14 cellular contexts compared by ENCODE assay signal in genomic region chr15:98900382-98900781, GRCh38.
DNase-seq lines count a peak whose midpoint lies in the region; ATAC-seq and TF ChIP-seq lines count a peak whose summit lies in the region.
"Had no signal": no experiment of that assay in that cellular context is flagged by ENCODE, and none has a peak within 500 bp of the region (broad histone marks: within the 10 kb centered on the region; RNA-seq: fewer than 3 reads in every experiment).

No MANE protein-coding gene starts in this region.

- 64 to 66% (median 64%) methylated on average over 5 of the region's 5 CpGs for WGBS in heart left ventricle, 4 donors
- WGBS in mesodermal cell (ENCODE audit: insufficient coverage in 2 of 2), 2 experiments, result 56 to 75% methylated on average over 1 to 3 of the region's 5 CpGs
- 81 to 84% (median 83%) methylated on average over 5 of the region's 5 CpGs for WGBS in psoas muscle, 3 donors

- H3K4me3 ChIP-seq in cardiac muscle cell (no peak overlapping the region), heart left ventricle (peak overlapping the region in 1 of 12 donors; percentile 12), mesodermal cell (ENCODE audit: extremely low read depth, insufficient read depth, low read length, poor library complexity, severe bottlenecking) (peak overlapping the region; percentile 14), uterus (no peak overlapping the region), psoas muscle (no peak overlapping the region)

- ATAC-seq in heart left ventricle, result no peak
- no peak for ATAC-seq in psoas muscle

- peaks cover 9% of the 10 kb centered on the region for H3K36me3 ChIP-seq in cardiac muscle cell
- H3K36me3 ChIP-seq in heart left ventricle, result peaks cover 0 to 55% (median 7%) of the 10 kb centered on the region in 9 donors
- peaks cover 45% of the 10 kb centered on the region for H3K36me3 ChIP-seq in mesodermal cell (ENCODE audit: control insufficient read depth, insufficient read depth, low read length)
- H3K36me3 ChIP-seq in uterus, result no peaks in the 10 kb centered on the region
- peaks cover 0 to 12% of the 10 kb centered on the region in 2 donors for H3K36me3 ChIP-seq in psoas muscle (ENCODE audit: insufficient read depth in 1 of 2, low read depth in 1 of 2)

- H3K4me3 Mint-ChIP-seq in dendritic cell treated with granulocyte-macrophage colony-stimulating factor and Interleukin-4, amounts not matched to agents 40 ng/mL and 50 ng/mL, for 4 days, result no peak overlapping the region
- H3K4me3 Mint-ChIP-seq: naive B cell had no signal

- H3K9me3 ChIP-seq in cardiac muscle cell (ENCODE audit: low read depth), result no peaks in the 10 kb centered on the region
- no peaks in the 10 kb centered on the region for H3K9me3 ChIP-seq in heart left ventricle
- H3K9me3 ChIP-seq in mesodermal cell (ENCODE audit: control insufficient read depth, low read length), result no peaks in the 10 kb centered on the region
- H3K9me3 ChIP-seq in uterus, result no peaks in the 10 kb centered on the region
- no peaks in the 10 kb centered on the region for H3K9me3 ChIP-seq in psoas muscle

- H3K36me3 Mint-ChIP-seq in dendritic cell treated with granulocyte-macrophage colony-stimulating factor and Interleukin-4, amounts not matched to agents 40 ng/mL and 50 ng/mL, for 4 days (ENCODE audit: low read depth), result peaks cover 56% of the 10 kb centered on the region

- H3K27me3 ChIP-seq in cardiac muscle cell (no peaks in the 10 kb centered on the region), heart left ventricle (no peaks in the 10 kb centered on the region), uterus (no peaks in the 10 kb centered on the region), psoas muscle (ENCODE audit: insufficient read depth in 3 of 3, low read length in 2 of 3) (no peaks in the 10 kb centered on the region)

- H3K9me3 Mint-ChIP-seq in dendritic cell treated with granulocyte-macrophage colony-stimulating factor and Interleukin-4, amounts not matched to agents 40 ng/mL and 50 ng/mL, for 4 days, result no peaks in the 10 kb centered on the region
- H3K9me3 Mint-ChIP-seq: naive B cell had no signal

- H3K27ac ChIP-seq in cardiac muscle cell, result peak overlapping the region; percentile 78
- H3K27ac ChIP-seq in heart left ventricle, result peak overlapping the region in 3 of 12 donors; percentile 8 to 37 (median 10)
- peak overlapping the region; percentile 85 for H3K27ac ChIP-seq in mesodermal cell (ENCODE audit: low read depth, low read length, severe bottlenecking)
- peak overlapping the region; percentile 7 to 69 for H3K27ac ChIP-seq in uterus
- no peak overlapping the region for H3K27ac ChIP-seq in psoas muscle

- peak overlapping the region; percentile 41 for H3K27ac Mint-ChIP-seq in dendritic cell treated with granulocyte-macrophage colony-stimulating factor and Interleukin-4, amounts not matched to agents 40 ng/mL and 50 ng/mL, for 4 days

- peaks cover 9% of the 10 kb centered on the region for H3K4me1 ChIP-seq in cardiac muscle cell (ENCODE audit: low read depth)
- peaks cover 0 to 39% (median 10%) of the 10 kb centered on the region in 12 donors for H3K4me1 ChIP-seq in heart left ventricle
- peaks cover 80% of the 10 kb centered on the region for H3K4me1 ChIP-seq in mesodermal cell (ENCODE audit: control insufficient read depth, insufficient read depth, low read length, poor library complexity, severe bottlenecking)
- H3K4me1 ChIP-seq in uterus, result no peaks in the 10 kb centered on the region
- H3K4me1 ChIP-seq in psoas muscle, result no peaks in the 10 kb centered on the region

- peaks cover 40% of the 10 kb centered on the region for H3K4me1 Mint-ChIP-seq in dendritic cell treated with granulocyte-macrophage colony-stimulating factor and Interleukin-4, amounts not matched to agents 40 ng/mL and 50 ng/mL, for 4 days (ENCODE audit: low read depth)

- TF ChIP-seq POLR2A in heart left ventricle (IDR thresholded peaks at IDR 0.05) (no peak), uterus (IDR thresholded peaks at IDR 0.05) (no peak)

- no peaks in the 10 kb centered on the region for H3K27me3 Mint-ChIP-seq in dendritic cell treated with granulocyte-macrophage colony-stimulating factor and Interleukin-4, amounts not matched to agents 40 ng/mL and 50 ng/mL, for 4 days
- H3K27me3 Mint-ChIP-seq: naive B cell had no signal

- intact Hi-C loops in heart left ventricle (cut with DNase I) (loop anchor here in 2 of 10 donors (5.0 to 10.0 kb wide), 3 partner anchors 123 to 386 kb away; no protein-coding TSS in a partner anchor), uterus (cut with DNase I; ENCODE audit: low total_unique reads) (no loop called here), psoas muscle (cut with DNase I) (loop anchor here in 1 of 2 donors (10.0 kb wide), 1 partner anchor 456 kb away; no protein-coding TSS in a partner anchor)
- intact Hi-C loops in dendritic cell treated with granulocyte-macrophage colony-stimulating factor and Interleukin-4, amounts not matched to agents 40 ng/mL and 50 ng/mL, for 4 days (cut with micrococcal nuclease), result no loop called here

- DNase-seq in cardiac muscle cell (ENCODE audit: low read depth in 1 of 2, low spot score in 1 of 2) (peak; percentile 14 to 79), heart left ventricle (no peak), uterus (no peak), HPDE6-E6E7 (ENCODE audit: extremely low spot score) (no peak), NCI-H2171 treated with DMSO at 0.1 percent for 48 hours (lab: John Stamatoyannopoulos, UW) (no peak), psoas muscle (no peak)
- DNase-seq: activated CD4-positive, alpha-beta T cell treated with anti-CD3 and anti-CD28 coated beads for 48 hours; erythroblast; naive B cell; OCI-M1; small intestine; T-helper 1 cell had no signal

- TF ChIP-seq CTCF in cardiac muscle cell (IDR thresholded peaks at IDR 0.05; ENCODE audit: low read depth, low read length) (no peak), heart left ventricle (IDR thresholded peaks at IDR 0.05) (no peak), uterus (IDR thresholded peaks at IDR 0.05) (no peak), psoas muscle (IDR thresholded peaks at IDR 0.05) (no peak)

Comparison
In these comparisons a context has a peak if more than half of its experiments do, and no peak if none do; other contexts are left out.
1. DNase-seq: peak in cardiac muscle cell (2 of 2); none in heart left ventricle (0 of 5), uterus (0 of 2), HPDE6-E6E7 (single experiment), NCI-H2171 treated with DMSO at 0.1 percent for 48 hours (single experiment) and psoas muscle (0 of 2).